ENCODE assay signal across 28 cellular contexts in genomic region chr1:27077968-27078367, GRCh38.
"Had no signal": no experiment of that assay in that cellular context is flagged by ENCODE, and none has a peak within 500 bp of the region (broad histone marks: within the 10 kb centered on the region; RNA-seq: fewer than 3 reads in every experiment).

No MANE protein-coding gene starts in this region.

- ATAC-seq: naive thymus-derived CD4-positive, alpha-beta T cell; natural killer cell; psoas muscle; right cardiac atrium; right lobe of liver; stimulated activated memory B cell treated with anti-CD40 and anti-IgM and Interleukin-4, amounts not matched to agents 10 μg/mL and 1 μg/mL and 100 μg/mL, for 72 hours; stimulated activated naive CD8-positive, alpha-beta T cell treated with anti-CD3 and anti-CD28 coated beads, Interleukin-15, amount 100 ng/mL, for 72 hours; stimulated activated naive CD8-positive, alpha-beta T cell treated with anti-CD3 and anti-CD28 coated beads, Interleukin-15, Interleukin-2, amounts not matched to agents 100 U/mL and 50 U/mL, for 24 hours; upper lobe of right lung had no signal

- H3K9me3 ChIP-seq: right lobe of liver, sigmoid colon, suprapubic skin, testis, transverse colon, upper lobe of right lung, uterus had no signal

- DNase-seq: naive thymus-derived CD4-positive, alpha-beta T cell; natural killer cell; occipital lobe; psoas muscle; right cardiac atrium; right lobe of liver; sigmoid colon; small intestine; stimulated activated CD4-positive, alpha-beta T cell treated with anti-CD3 and anti-CD28 coated beads, Interleukin-15, amount 100 ng/mL, for 24 hours; stimulated activated CD4-positive, alpha-beta T cell treated with anti-CD3 and anti-CD28 coated beads, Interleukin-2, amount 100 ng/mL, for 24 hours; stimulated activated CD4-positive, alpha-beta T cell treated with anti-CD3 and anti-CD28 coated beads, Interleukin-2, amount 100 ng/mL, for 48 hours; stimulated activated CD4-positive, alpha-beta T cell treated with anti-CD3 and anti-CD28 coated beads, Interleukin-4, amount 100 ng/mL, for 24 hours; stimulated activated naive CD4-positive, alpha-beta T cell; stimulated activated naive CD8-positive, alpha-beta T cell treated with anti-CD3 and anti-CD28 coated beads, Interleukin-15, amount 100 ng/mL, for 72 hours; stimulated activated naive CD8-positive, alpha-beta T cell treated with anti-CD3 and anti-CD28 coated beads, Interleukin-15, Interleukin-2, amounts not matched to agents 100 U/mL and 50 U/mL, for 24 hours; substantia nigra; testis; tibial artery; transverse colon; upper lobe of right lung; uterus had no signal

- H3K4me3 Mint-ChIP-seq: naive thymus-derived CD4-positive, alpha-beta T cell; natural killer cell; nephron; neural progenitor cell; stimulated activated memory B cell treated with anti-CD40 and anti-IgM and Interleukin-4, amounts not matched to agents 10 μg/mL and 1 μg/mL and 100 μg/mL, for 72 hours; stimulated activated naive CD8-positive, alpha-beta T cell treated with anti-CD3 and anti-CD28 coated beads, Interleukin-15, amount 100 ng/mL, for 72 hours; type B pancreatic cell had no signal

- H3K27ac ChIP-seq: neural progenitor cell, parathyroid adenoma, psoas muscle, right lobe of liver, sigmoid colon, suprapubic skin, testis, tibial artery, transverse colon, upper lobe of right lung, uterus had no signal

- H3K36me3 Mint-ChIP-seq: naive thymus-derived CD4-positive, alpha-beta T cell; natural killer cell; neural progenitor cell; stimulated activated memory B cell treated with anti-CD40 and anti-IgM and Interleukin-4, amounts not matched to agents 10 μg/mL and 1 μg/mL and 100 μg/mL, for 72 hours; type B pancreatic cell had no signal

- H3K4me3 ChIP-seq: neural progenitor cell, psoas muscle, right lobe of liver, sigmoid colon, suprapubic skin, testis, tibial artery, transverse colon, upper lobe of right lung, uterus had no signal

- H3K27me3 ChIP-seq: neural progenitor cell, right lobe of liver, sigmoid colon, suprapubic skin, testis, tibial artery, transverse colon, upper lobe of right lung, uterus had no signal

- H3K4me1 Mint-ChIP-seq: naive thymus-derived CD4-positive, alpha-beta T cell; natural killer cell; nephron; neural progenitor cell; stimulated activated memory B cell treated with anti-CD40 and anti-IgM and Interleukin-4, amounts not matched to agents 10 μg/mL and 1 μg/mL and 100 μg/mL, for 72 hours had no signal

- H3K9me3 Mint-ChIP-seq: naive thymus-derived CD4-positive, alpha-beta T cell; natural killer cell; nephron; stimulated activated memory B cell treated with anti-CD40 and anti-IgM and Interleukin-4, amounts not matched to agents 10 μg/mL and 1 μg/mL and 100 μg/mL, for 72 hours; stimulated activated naive CD8-positive, alpha-beta T cell treated with anti-CD3 and anti-CD28 coated beads, Interleukin-15, amount 100 ng/mL, for 72 hours; type B pancreatic cell had no signal

- H3K36me3 ChIP-seq: neural progenitor cell, right lobe of liver, sigmoid colon, suprapubic skin, tibial artery, transverse colon, upper lobe of right lung, uterus had no signal

- H3K27ac Mint-ChIP-seq: naive thymus-derived CD4-positive, alpha-beta T cell; natural killer cell; nephron; neural progenitor cell; progenitor cell of endocrine pancreas; stimulated activated memory B cell treated with anti-CD40 and anti-IgM and Interleukin-4, amounts not matched to agents 10 μg/mL and 1 μg/mL and 100 μg/mL, for 72 hours; stimulated activated naive CD8-positive, alpha-beta T cell treated with anti-CD3 and anti-CD28 coated beads, Interleukin-15, amount 100 ng/mL, for 72 hours; type B pancreatic cell had no signal

- H3K4me1 ChIP-seq: neural progenitor cell, parathyroid adenoma, psoas muscle, right lobe of liver, sigmoid colon, suprapubic skin, testis, tibial artery, transverse colon, upper lobe of right lung, uterus had no signal

- H3K27me3 Mint-ChIP-seq: stimulated activated naive CD8-positive, alpha-beta T cell treated with anti-CD3 and anti-CD28 coated beads, Interleukin-15, amount 100 ng/mL, for 72 hours; type B pancreatic cell had no signal
